In the genomic region with DNA sequence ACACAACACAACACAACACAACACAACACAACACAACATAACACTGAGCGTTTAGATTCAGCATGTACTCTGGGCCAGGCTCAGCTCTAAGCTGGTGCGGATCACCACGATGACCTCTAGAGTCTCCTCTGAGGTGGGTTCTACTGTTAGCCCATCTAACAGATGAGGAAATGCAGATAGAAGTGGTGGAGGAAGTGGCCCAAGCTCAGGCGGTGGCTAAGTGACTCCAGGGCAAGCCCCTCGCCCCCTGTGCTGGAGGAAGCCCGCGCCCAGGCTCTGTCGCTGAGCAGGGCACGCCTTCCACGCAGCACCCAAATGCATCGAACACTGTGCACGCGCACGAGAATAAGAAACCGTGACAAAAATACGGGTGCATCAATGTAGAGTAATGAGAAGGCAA, we compare ENCODE assay signal across 9 cellular contexts. TPM values are rescaled to one million over a fixed set of nuclear protein-coding genes. Genes with fewer than 3 reads are reported as not detected.
DNase-seq lines count a peak whose midpoint lies in the region; ATAC-seq, FAIRE-seq and TF ChIP-seq lines count a peak whose summit lies in the region.
"Had no signal": no experiment of that assay in that cellular context is flagged by ENCODE, and none has a peak within 500 bp of the region (broad histone marks: within the 10 kb centered on the region; RNA-seq: fewer than 3 reads in every experiment).

No MANE protein-coding gene starts in this region.

- H3K4me2 ChIP-seq in HepG2 (ENCODE audit: low read depth, low read length) = peak overlapping the region; percentile 89

- H3K27me3 ChIP-seq in HepG2 (ENCODE audit: control insufficient read depth in 1 of 2, insufficient read depth in 2 of 2, low read length in 2 of 2) = peaks cover 3 to 32% of the 10 kb centered on the region in 2 experiments; a peak in 4 of 5 replicates
- H3K27me3 ChIP-seq in right lobe of liver = no peaks in the 10 kb centered on the region
- no peaks in the 10 kb centered on the region for H3K27me3 ChIP-seq in Peyer's patch
- H3K27me3 ChIP-seq in SJCRH30 = no peaks in the 10 kb centered on the region

- H3K9me3 Mint-ChIP-seq in immature natural killer cell = no peaks in the 10 kb centered on the region

- WGBS in HepG2 (ENCODE audit: low lambda C conversion rate) = 81% methylated on average over 16 of the region's 16 CpGs
- WGBS in right lobe of liver (ENCODE audit: insufficient coverage, low coverage, low lambda C conversion rate, missing lambda C conversion rate) = 88% methylated on average over 10 of the region's 16 CpGs

- H3K4me3 ChIP-seq in HepG2 (replicated peaks in 1 of 3; ENCODE audit: insufficient read depth in 1 of 3, low read depth in 2 of 3, low read length in 3 of 3) = no peak overlapping the region
- no peak overlapping the region for H3K4me3 ChIP-seq in right lobe of liver
- H3K4me3 ChIP-seq in Peyer's patch = peak overlapping the region in 1 of 4 donors; percentile 68
- no peak overlapping the region for H3K4me3 ChIP-seq in SJCRH30

- H3K4me1 ChIP-seq in HepG2 (ENCODE audit: insufficient read depth, low read length) = peaks cover 17% of the 10 kb centered on the region
- peaks cover 0 to 5% (median 0%) of the 10 kb centered on the region in 4 donors for H3K4me1 ChIP-seq in right lobe of liver
- peaks cover 0 to 7% (median 2%) of the 10 kb centered on the region in 4 donors for H3K4me1 ChIP-seq in Peyer's patch
- no peaks in the 10 kb centered on the region for H3K4me1 ChIP-seq in SJCRH30

- no peaks in the 10 kb centered on the region for H3K9me3 ChIP-seq in HepG2 (ENCODE audit: low read length)
- no peaks in the 10 kb centered on the region for H3K9me3 ChIP-seq in right lobe of liver
- H3K9me3 ChIP-seq in T-helper 17 cell (ENCODE audit: control insufficient read depth, low read length, poor library complexity, severe bottlenecking) = no peaks in the 10 kb centered on the region
- no peaks in the 10 kb centered on the region for H3K9me3 ChIP-seq in Peyer's patch
- H3K9me3 ChIP-seq in SJCRH30 (replicated peaks) = no peaks in the 10 kb centered on the region

- H3K36me3 ChIP-seq in HepG2 (replicated peaks in 1 of 2; ENCODE audit: control insufficient read depth in 1 of 2, insufficient read depth in 2 of 2, low read length in 2 of 2) (no peaks in the 10 kb centered on the region), right lobe of liver (no peaks in the 10 kb centered on the region), Peyer's patch (no peaks in the 10 kb centered on the region), SJCRH30 (no peaks in the 10 kb centered on the region)

- H2AFZ ChIP-seq in HepG2 (ENCODE audit: low read length) = no peak overlapping the region

- intact Hi-C loops in HepG2 (cut with micrococcal nuclease; ENCODE audit: unreplicated experiment) (loop anchor here (5.0 kb wide), 1 partner anchor 37 kb away; no protein-coding TSS in a partner anchor), right lobe of liver (cut with DNase I) (loop anchor here in 1 of 2 donors (5.0 kb wide), 1 partner anchor 457 kb away; no protein-coding TSS in a partner anchor)

- FAIRE-seq in HepG2 (lab: Jason Lieb, UNC) = no peak

- H3K4me3 Mint-ChIP-seq in T-helper 17 cell (peak overlapping the region; percentile 92), immature natural killer cell (peak overlapping the region; percentile 85 to 96 (median 92))

- peak; percentile 34 for ATAC-seq in HepG2
- ATAC-seq in right lobe of liver = no peak
- ATAC-seq in T-helper 17 cell = peak; percentile 3

- no peak for TF ChIP-seq RAD21 in HepG2 (CRISPR knock-in tag; IDR thresholded peaks at IDR 0.05)

- POLR2A ChIA-PET in HepG2 (lab: Yijun Ruan, JAX) = interaction anchor here (1.4 kb wide), 1 partner anchor 45 kb away, joined by 6 read pairs; no protein-coding TSS in a partner anchor

- DNase-seq in HepG2 (ENCODE audit: low spot score) = no peak
- no peak for DNase-seq in right lobe of liver
- no peak for DNase-seq in T-helper 17 cell
- no peak for DNase-seq in immature natural killer cell
- DNase-seq in Peyer's patch = no peak
- no peak for DNase-seq in NCI-H2107 (lab: John Stamatoyannopoulos, UW)
- no peak for DNase-seq in SJCRH30
- DNase-seq in anterior cingulate cortex (lab: John Stamatoyannopoulos, UW) = no peak
- DNase-seq: NCI-H2029 had no signal

- H3K36me3 Mint-ChIP-seq in T-helper 17 cell (ENCODE audit: low read depth) (no peaks in the 10 kb centered on the region), immature natural killer cell (no peaks in the 10 kb centered on the region)

- no peak for TF ChIP-seq CTCF in HepG2 (CRISPR knock-in tag; IDR thresholded peaks at IDR 0.05)
- TF ChIP-seq CTCF in right lobe of liver (IDR thresholded peaks at IDR 0.05) = no peak
- TF ChIP-seq CTCF in Peyer's patch (IDR thresholded peaks at IDR 0.05) = no peak

- no peaks in the 10 kb centered on the region for H3K79me2 ChIP-seq in HepG2 (ENCODE audit: insufficient read depth, low read length)

- BruUV-seq in HepG2 (replicated peaks; lab: Mats Ljungman, UMichigan) = no TSS peak

- H3K27ac ChIP-seq in HepG2 (ENCODE audit: extremely low read length, insufficient read depth, low read length) (no peak overlapping the region), right lobe of liver (no peak overlapping the region), Peyer's patch (no peak overlapping the region), SJCRH30 (no peak overlapping the region)

- no peaks in the 10 kb centered on the region for H4K20me1 ChIP-seq in HepG2 (ENCODE audit: insufficient read depth, low read length)

- H3K4me1 Mint-ChIP-seq in T-helper 17 cell (peaks cover 20% of the 10 kb centered on the region), immature natural killer cell (peaks cover 20 to 33% of the 10 kb centered on the region in 2 donors)

- no peak for TF ChIP-seq POLR2A in HepG2 (IDR thresholded peaks at IDR 0.05; ENCODE audit: insufficient read depth in 1 of 2, low read depth in 2 of 2, low read length in 2 of 2)
- TF ChIP-seq POLR2A in right lobe of liver (IDR thresholded peaks at IDR 0.05) = no peak
- TF ChIP-seq POLR2A in Peyer's patch (IDR thresholded peaks at IDR 0.05) = no peak

- in situ Hi-C loops in HepG2 (cut with HindIII; ENCODE audit: extremely low pct_ligation_motif_present, low pct_unique_long_range_greater_than_20kb) = loop anchor here (10.0 kb wide), 1 partner anchor 464 kb away; no protein-coding TSS in a partner anchor

- TF ChIP-seq EP300 in HepG2 (IDR thresholded peaks at IDR 0.05; ENCODE audit: low read depth in 2 of 2, low read length in 2 of 2) (no peak), HepG2 (CRISPR knock-in tag; IDR thresholded peaks at IDR 0.05; ENCODE audit: borderline replicate concordance) (no peak)

- CTCF ChIA-PET in HepG2 (lab: Yijun Ruan, JAX; ENCODE audit: low intra/inter-chr PET ratio, low total read pairs) = no interaction called here

- H3K27ac Mint-ChIP-seq in T-helper 17 cell (no peak overlapping the region), immature natural killer cell (peak overlapping the region in 2 of 6 donors; percentile 76 to 78)

- no peak overlapping the region for H3K9ac ChIP-seq in HepG2 (ENCODE audit: insufficient read depth, low read depth, low read length)

- peaks cover 17% of the 10 kb centered on the region for H3K27me3 Mint-ChIP-seq in T-helper 17 cell
- peaks cover 4 to 11% (median 10%) of the 10 kb centered on the region in 3 donors for H3K27me3 Mint-ChIP-seq in immature natural killer cell (ENCODE audit: low read depth in 3 of 3)

TF ChIP-seq in HepG2, 621 proteins besides CTCF, POLR2A, EP300 and RAD21 (continues in another document):
- TF ChIP-seq HNRNPUL1 (IDR thresholded peaks at IDR 0.05; ENCODE audit: low read depth, low read length) = no peak
- no peak for TF ChIP-seq SP140L (CRISPR knock-in tag; IDR thresholded peaks at IDR 0.05; ENCODE audit: borderline replicate concordance)
- 0 out of 2 replicates have a peak, but pooled peaks have one; percentile 40 for TF ChIP-seq ARID2 (CRISPR knock-in tag; IDR thresholded peaks at IDR 0.05; ENCODE audit: borderline replicate concordance)

RNA-seq across cellular contexts. Expression of a gene that starts 45.3 kb away (rescaled TPM):
- total RNA-seq in HepG2 (2016; rRNA removed; fragmentation: Illumina TruSeq; extraction: Trizol) (18.7 and 21.4 TPM in 2 replicates), right lobe of liver (10 to 100 TPM in 1 of 6 experiments, 1 to 10 TPM in 5; 5.6 to 10.6 (median 6.8) TPM), T-helper 17 cell (10 to 100 TPM; 25.9 to 33.4 TPM), Peyer's patch (10 to 100 TPM; 17.9 to 25.2 (median 19.9) TPM)
- 2.2 and 3.1 TPM in 2 replicates for total RNA-seq in HepG2 (2016; cell fraction: cytosol; rRNA removed; fragmentation: Illumina TruSeq; extraction: Trizol; ENCODE audit: low read depth)
- total RNA-seq in HepG2 (2016; cell fraction: insoluble cytoplasmic fraction; rRNA removed; fragmentation: Illumina TruSeq; extraction: Trizol) = 18.5 and 22.0 TPM in 2 replicates
- total RNA-seq in HepG2 (2016; cell fraction: membrane; rRNA removed; fragmentation: Illumina TruSeq; extraction: Trizol) = 7.9 and 8.4 TPM in 2 replicates
- 24.3 and 25.6 TPM in 2 replicates for total RNA-seq in HepG2 (2016; cell fraction: nucleus; rRNA removed; fragmentation: Illumina TruSeq; extraction: Trizol)
- polyA plus RNA-seq in HepG2 (2011; rRNA removed) (14.1 and 17.0 TPM in 2 replicates), immature natural killer cell (10 to 100 TPM; 10.7 to 41.3 (median 28.8) TPM)
- polyA plus RNA-seq in HepG2 (2011; cell fraction: cytosol; rRNA removed) = 7.8 and 10.0 TPM in 2 replicates
- polyA plus RNA-seq in HepG2 (2011; cell fraction: nucleus; rRNA removed) = 10.9 and 11.0 TPM in 2 replicates
- polyA plus RNA-seq in HepG2 (2012) = 13.3 and 14.9 TPM in 2 replicates
- 1.8 and 2.0 TPM in 2 replicates for polyA plus RNA-seq in HepG2 (2016; cell fraction: cytosol; fragmentation: Illumina TruSeq; extraction: Trizol; ENCODE audit: low read depth)
- polyA plus RNA-seq in HepG2 (2016; cell fraction: insoluble cytoplasmic fraction; fragmentation: Illumina TruSeq; extraction: Trizol; ENCODE audit: low read depth) = 24.1 and 24.4 TPM in 2 replicates
- polyA plus RNA-seq in HepG2 (2016; cell fraction: membrane; fragmentation: Illumina TruSeq; extraction: Trizol; ENCODE audit: low read depth) = 5.4 TPM in 2 replicates
- polyA plus RNA-seq in HepG2 (2016; cell fraction: nucleus; fragmentation: Illumina TruSeq; extraction: Trizol; ENCODE audit: insufficient read depth, low read depth) = 21.6 and 21.7 TPM in 2 replicates
- polyA minus RNA-seq in HepG2 (2011; rRNA and poly(A)+ RNA removed; ENCODE audit: low replicate concordance) = 11.8 and 17.2 TPM in 2 replicates
- 8.8 and 10.6 TPM in 2 replicates for polyA minus RNA-seq in HepG2 (2011; cell fraction: cytosol; rRNA and poly(A)+ RNA removed)
- 65.3 and 67.1 TPM in 2 replicates for polyA minus RNA-seq in HepG2 (2011; cell fraction: nucleus; rRNA and poly(A)+ RNA removed)
- 19.2 and 19.5 TPM in 2 replicates for total RNA-seq in SJCRH30 (2014; rRNA removed; shearing (Covaris generic))

Comparison
In these comparisons a context has a peak if more than half of its experiments do, and no peak if none do; other contexts are left out.
1. ATAC-seq: peak in HepG2 (single experiment) and T-helper 17 cell (single experiment); none in right lobe of liver (0 of 4).